ENCODE assay signal across 1 cellular context in genomic region chr20:38446441-38447209, GRCh38.
TF ChIP-seq lines count a peak whose summit lies in the region.

No MANE protein-coding gene starts in this region.

TF ChIP-seq in K562, 482 proteins besides CTCF, POLR2A, EP300 and RAD21 (continued from another document and continues in another):
- TF ChIP-seq ZHX1 (conservative IDR thresholded peaks at IDR 0.05; ENCODE audit: low read length) (peak; percentile 88), ZNF592 (IDR thresholded peaks at IDR 0.05) (peak; percentile 56), CHD7 (IDR thresholded peaks at IDR 0.05; ENCODE audit: low read depth, low read length) (peak; percentile 91), SRSF9 (IDR thresholded peaks at IDR 0.05; ENCODE audit: borderline replicate concordance, low read depth, low read length) (no peak), C11orf30 (IDR thresholded peaks at IDR 0.05; ENCODE audit: low read depth) (peak; percentile 61), HES1 (IDR thresholded peaks at IDR 0.05; ENCODE audit: low read depth) (no peak), RBFOX2 (IDR thresholded peaks at IDR 0.05; ENCODE audit: low read depth, low read length) (peak; percentile 99), GABPA (tag; conservative IDR thresholded peaks at IDR 0.05; ENCODE audit: low read depth) (peak; percentile 97), ZBTB9 (CRISPR knock-in tag; IDR thresholded peaks at IDR 0.05) (peak; percentile 72; the same call in 1 of the 2 replicates), PHF8 (IDR thresholded peaks at IDR 0.05; ENCODE audit: borderline replicate concordance, low read length) (peak; percentile 94), NKRF (IDR thresholded peaks at IDR 0.05; ENCODE audit: borderline replicate concordance) (peak; percentile 80; the same call in 1 of the 2 replicates), ZBTB33 (CRISPR knock-in tag; IDR thresholded peaks at IDR 0.05) (0 out of 2 replicates have a peak, but pooled peaks have one; percentile 38)
